In genomic region chr16:59249049-59249448, GRCh38 we compare ENCODE assay signal across 25 cellular contexts.
DNase-seq lines count a peak whose midpoint lies in the region; ATAC-seq, FAIRE-seq and TF ChIP-seq lines count a peak whose summit lies in the region.
"Had no signal": no experiment of that assay in that cellular context is flagged by ENCODE, and none has a peak within 500 bp of the region (broad histone marks: within the 10 kb centered on the region; RNA-seq: fewer than 3 reads in every experiment).

No MANE protein-coding gene starts in this region.

- H3K4me1 Mint-ChIP-seq in Caco-2 (ENCODE audit: low read depth, unreplicated experiment), result no peaks in the 10 kb centered on the region
- H3K4me1 Mint-ChIP-seq in activated T-helper 1 cell treated with anti-CD3 and anti-CD28 coated beads, Interleukin-12 subunit alpha, Interleukin-12 subunit beta, Interleukin-2, Interleukin-4 antibody, amounts not matched to agents 30 ng/mL and 10 ng/mL and 1 ng/mL, durations not matched to agents 14 hours and 24 hours and 36 hours (ENCODE audit: low read depth), result no peaks in the 10 kb centered on the region
- H3K4me1 Mint-ChIP-seq: memory B cell; stimulated activated memory B cell treated with anti-CD40 and anti-IgM and Interleukin-4, amounts not matched to agents 10 μg/mL and 1 μg/mL and 100 μg/mL, for 72 hours had no signal

- H3K9ac ChIP-seq in NT2/D1 (ENCODE audit: insufficient read length, low read depth), result no peak overlapping the region
- no peak overlapping the region for H3K9ac ChIP-seq in endothelial cell of umbilical vein (replicated peaks; ENCODE audit: extremely low read depth, insufficient read depth, low read length)
- no peak overlapping the region for H3K9ac ChIP-seq in liver (ENCODE audit: low read depth in 1 of 2, low read length in 2 of 2)
- H3K9ac ChIP-seq: BLaER1 had no signal

- no peak overlapping the region for H3K27ac Mint-ChIP-seq in Caco-2 (ENCODE audit: unreplicated experiment)
- H3K27ac Mint-ChIP-seq in activated T-helper 1 cell treated with anti-CD3 and anti-CD28 coated beads, Interleukin-12 subunit alpha, Interleukin-12 subunit beta, Interleukin-2, Interleukin-4 antibody, amounts not matched to agents 30 ng/mL and 10 ng/mL and 1 ng/mL, durations not matched to agents 14 hours and 24 hours and 36 hours, result no peak overlapping the region
- H3K27ac Mint-ChIP-seq: activated CD8-positive, alpha-beta T cell treated with anti-CD3 and anti-CD28 coated beads for 36 hours; memory B cell; stimulated activated memory B cell treated with anti-CD40 and anti-IgM and Interleukin-4, amounts not matched to agents 10 μg/mL and 1 μg/mL and 100 μg/mL, for 72 hours had no signal

- DNase-seq in Caco-2 (peak; percentile 23 to 37), NT2/D1 (ENCODE audit: low read depth, low spot score) (peak; percentile 28), endothelial cell of umbilical vein (ENCODE audit: low read depth, low spot score) (peak; percentile 9), NCI-H2107 treated with DMSO at 0.1 percent for 48 hours (lab: John Stamatoyannopoulos, UW; ENCODE audit: unreplicated experiment) (no peak), hepatic stellate cell (ENCODE audit: low spot score) (no peak)
- DNase-seq in activated T-helper 1 cell treated with anti-CD3 and anti-CD28 coated beads, Interleukin-12 subunit alpha, Interleukin-12 subunit beta, Interleukin-2, Interleukin-4 antibody, amounts not matched to agents 30 ng/mL and 10 ng/mL and 1 ng/mL, durations not matched to agents 14 hours and 24 hours and 36 hours (ENCODE audit: low spot score), result no peak
- DNase-seq: activated CD4-positive, alpha-beta T cell treated with anti-CD3 and anti-CD28 coated beads for 1 hour; activated CD8-positive, alpha-beta T cell treated with anti-CD3 and anti-CD28 coated beads for 36 hours; activated gamma-delta T cell; effector CD4-positive, alpha-beta T cell; foreskin melanocyte; Kasumi-1; NCI-H2029; Peyer's patch; stimulated activated CD4-positive, alpha-beta T cell treated with anti-CD3 and anti-CD28 coated beads, Interleukin-2, amount 100 ng/mL, for 48 hours; T-helper 1 cell; uterus had no signal

- H3K36me3 Mint-ChIP-seq in Caco-2 (ENCODE audit: insufficient read depth, unreplicated experiment), result no peaks in the 10 kb centered on the region
- no peaks in the 10 kb centered on the region for H3K36me3 Mint-ChIP-seq in activated T-helper 1 cell treated with anti-CD3 and anti-CD28 coated beads, Interleukin-12 subunit alpha, Interleukin-12 subunit beta, Interleukin-2, Interleukin-4 antibody, amounts not matched to agents 30 ng/mL and 10 ng/mL and 1 ng/mL, durations not matched to agents 14 hours and 24 hours and 36 hours (ENCODE audit: low read depth)
- H3K36me3 Mint-ChIP-seq: memory B cell; stimulated activated memory B cell treated with anti-CD40 and anti-IgM and Interleukin-4, amounts not matched to agents 10 μg/mL and 1 μg/mL and 100 μg/mL, for 72 hours had no signal

- POLR2A ChIA-PET in Caco-2 (lab: Charles Lee) (no interaction called here), endothelial cell of umbilical vein (lab: Charles Lee) (no interaction called here)

- no peaks in the 10 kb centered on the region for H3K27me3 Mint-ChIP-seq in Caco-2 (ENCODE audit: insufficient read depth, unreplicated experiment)
- no peaks in the 10 kb centered on the region for H3K27me3 Mint-ChIP-seq in activated T-helper 1 cell treated with anti-CD3 and anti-CD28 coated beads, Interleukin-12 subunit alpha, Interleukin-12 subunit beta, Interleukin-2, Interleukin-4 antibody, amounts not matched to agents 30 ng/mL and 10 ng/mL and 1 ng/mL, durations not matched to agents 14 hours and 24 hours and 36 hours (ENCODE audit: insufficient read depth)
- H3K27me3 Mint-ChIP-seq: activated CD8-positive, alpha-beta T cell treated with anti-CD3 and anti-CD28 coated beads for 36 hours; memory B cell; stimulated activated memory B cell treated with anti-CD40 and anti-IgM and Interleukin-4, amounts not matched to agents 10 μg/mL and 1 μg/mL and 100 μg/mL, for 72 hours had no signal

- BruUV-seq in Caco-2 (replicated peaks; lab: Mats Ljungman, UMichigan), result no TSS peak
- BruUV-seq in endothelial cell of umbilical vein (replicated peaks; lab: Mats Ljungman, UMichigan), result no TSS peak

- no peak overlapping the region for H3K4me2 ChIP-seq in endothelial cell of umbilical vein (ENCODE audit: insufficient read depth, low read length)
- H3K4me2 ChIP-seq: BLaER1 had no signal

- H3K36me3 ChIP-seq in Caco-2 (ENCODE audit: control insufficient read depth, insufficient read depth, low read length), result no peaks in the 10 kb centered on the region
- no peaks in the 10 kb centered on the region for H3K36me3 ChIP-seq in NT2/D1 (ENCODE audit: insufficient read depth, insufficient read length, low read length)
- no peaks in the 10 kb centered on the region for H3K36me3 ChIP-seq in endothelial cell of umbilical vein (ENCODE audit: control insufficient read depth in 2 of 2, extremely low read depth in 1 of 2, insufficient read depth in 2 of 2, low read length in 2 of 2)
- H3K36me3 ChIP-seq in liver (ENCODE audit: control insufficient read depth in 4 of 4, insufficient read depth in 3 of 4, low read depth in 1 of 4, low read length in 3 of 4), result no peaks in the 10 kb centered on the region
- H3K36me3 ChIP-seq: BLaER1, Peyer's patch, SJSA1, uterus had no signal

- H3K9me1 ChIP-seq in endothelial cell of umbilical vein (replicated peaks; ENCODE audit: control insufficient read depth, extremely low read depth, insufficient read depth, low read length), result no peaks in the 10 kb centered on the region

- H3K79me2 ChIP-seq in endothelial cell of umbilical vein (ENCODE audit: control insufficient read depth, insufficient read depth, low read length), result no peaks in the 10 kb centered on the region

- dilution Hi-C loops in endothelial cell of umbilical vein (cut with MboI; ENCODE audit: extremely low pct_ligation_motif_present, low sequenced_read_pairs), result no loop called here

- H3K27ac ChIP-seq in endothelial cell of umbilical vein (ENCODE audit: insufficient read depth, low read depth, low read length) (no peak overlapping the region), liver (ENCODE audit: low read depth in 1 of 2, low read length in 2 of 2) (no peak overlapping the region)
- H3K27ac ChIP-seq: BLaER1, Peyer's patch, SJSA1, uterus had no signal

- no peak for FAIRE-seq in endothelial cell of umbilical vein (lab: Jason Lieb, UNC)
- FAIRE-seq: GM12891 had no signal

- intact Hi-C loops in Caco-2 (cut with micrococcal nuclease; ENCODE audit: unreplicated experiment) (loop anchor here (1.0 kb wide), 1 partner anchor 435 kb away; no protein-coding TSS in a partner anchor), endothelial cell of umbilical vein (cut with micrococcal nuclease) (loop anchor here (2.0 kb wide), 1 partner anchor 56 kb away; no protein-coding TSS in a partner anchor)
- intact Hi-C loops in activated T-helper 1 cell treated with anti-CD3 and anti-CD28 coated beads, Interleukin-12 subunit alpha, Interleukin-12 subunit beta, Interleukin-2, Interleukin-4 antibody, amounts not matched to agents 30 ng/mL and 10 ng/mL and 1 ng/mL, durations not matched to agents 14 hours and 24 hours and 36 hours (cut with micrococcal nuclease), result no loop called here

- H2AFZ ChIP-seq in endothelial cell of umbilical vein (ENCODE audit: low read depth, low read length), result no peak overlapping the region

- no peak for TF ChIP-seq CTCF in Caco-2 (IDR thresholded peaks at IDR 0.05; ENCODE audit: insufficient read depth in 1 of 2, low read depth in 1 of 2, low read length in 1 of 2, severe bottlenecking in 1 of 2, unreplicated experiment in 1 of 2)
- no peak for TF ChIP-seq CTCF in endothelial cell of umbilical vein (IDR thresholded peaks at IDR 0.05; ENCODE audit: extremely low read depth in 1 of 2, insufficient read depth in 1 of 2, low read depth in 1 of 2, low read length in 2 of 2)
- peak; percentile 24 for TF ChIP-seq CTCF in liver (IDR thresholded peaks at IDR 0.05; ENCODE audit: low read depth, low read length, missing input control)

- peak; percentile 73 to 83 for TF ChIP-seq RAD21 in liver (IDR thresholded peaks at IDR 0.05)

- no peaks in the 10 kb centered on the region for H4K20me1 ChIP-seq in endothelial cell of umbilical vein (replicated peaks; ENCODE audit: control insufficient read depth, extremely low read depth, insufficient read depth, low read length)
- H4K20me1 ChIP-seq: BLaER1 had no signal

- H3K27me3 ChIP-seq in Caco-2 (replicated peaks; ENCODE audit: control insufficient read depth, insufficient read depth, low read length) (no peaks in the 10 kb centered on the region; the same call in 1 of the 2 replicates), NT2/D1 (ENCODE audit: insufficient read depth, insufficient read length) (no peaks in the 10 kb centered on the region), endothelial cell of umbilical vein (ENCODE audit: control insufficient read depth in 2 of 2, insufficient read depth in 2 of 2, low read length in 2 of 2) (no peaks in the 10 kb centered on the region), liver (ENCODE audit: control insufficient read depth in 4 of 4, insufficient read depth in 4 of 4, low read length in 3 of 4) (no peaks in the 10 kb centered on the region)
- H3K27me3 ChIP-seq: BLaER1, Peyer's patch, SJSA1, uterus had no signal

- H3K9me3 ChIP-seq in Caco-2 (no peaks in the 10 kb centered on the region), NT2/D1 (ENCODE audit: insufficient read depth, low read length) (no peaks in the 10 kb centered on the region; the same call in 1 of the 2 replicates), endothelial cell of umbilical vein (replicated peaks; ENCODE audit: control insufficient read depth, insufficient read depth, low read length) (no peaks in the 10 kb centered on the region), liver (ENCODE audit: control insufficient read depth in 4 of 4, low read length in 3 of 4) (no peaks in the 10 kb centered on the region)
- H3K9me3 ChIP-seq: BLaER1, Peyer's patch, SJSA1, uterus had no signal

- no peaks in the 10 kb centered on the region for H3K4me1 ChIP-seq in Caco-2
- H3K4me1 ChIP-seq in NT2/D1 (ENCODE audit: insufficient read depth, insufficient read length), result no peaks in the 10 kb centered on the region
- H3K4me1 ChIP-seq in endothelial cell of umbilical vein (ENCODE audit: control insufficient read depth, extremely low read depth, insufficient read depth, low read length), result no peaks in the 10 kb centered on the region
- no peaks in the 10 kb centered on the region for H3K4me1 ChIP-seq in liver (ENCODE audit: control insufficient read depth in 4 of 4, insufficient read depth in 4 of 4, low read length in 3 of 4)
- H3K4me1 ChIP-seq: BLaER1, Peyer's patch, SJSA1, uterus had no signal

- TF ChIP-seq POLR2A in endothelial cell of umbilical vein (IDR thresholded peaks at IDR 0.05; ENCODE audit: low read depth, low read length), result no peak

- WGBS in liver, result 34% methylated on average over 5 of the region's 5 CpGs

- CTCF ChIA-PET in Caco-2 (lab: Charles Lee) (interaction anchor here (0.8 kb wide), 1 partner anchor 435 kb away, joined by 3 read pairs; no protein-coding TSS in a partner anchor), endothelial cell of umbilical vein (lab: Charles Lee) (interaction anchor here (0.8 to 1.5 kb wide), 5 partner anchors 8 to 435 kb away, joined by 3 to 10 read pairs (median 6); no protein-coding TSS in a partner anchor)

- no peak overlapping the region for H3K4me3 Mint-ChIP-seq in Caco-2 (ENCODE audit: unreplicated experiment)
- H3K4me3 Mint-ChIP-seq in activated T-helper 1 cell treated with anti-CD3 and anti-CD28 coated beads, Interleukin-12 subunit alpha, Interleukin-12 subunit beta, Interleukin-2, Interleukin-4 antibody, amounts not matched to agents 30 ng/mL and 10 ng/mL and 1 ng/mL, durations not matched to agents 14 hours and 24 hours and 36 hours, result no peak overlapping the region
- H3K4me3 Mint-ChIP-seq: activated CD8-positive, alpha-beta T cell treated with anti-CD3 and anti-CD28 coated beads for 36 hours; memory B cell; stimulated activated memory B cell treated with anti-CD40 and anti-IgM and Interleukin-4, amounts not matched to agents 10 μg/mL and 1 μg/mL and 100 μg/mL, for 72 hours had no signal

- no peak for ATAC-seq in HG03439 (IDR thresholded peaks at IDR 0.05; ENCODE audit: unreplicated experiment)
- ATAC-seq: activated CD8-positive, alpha-beta T cell treated with anti-CD3 and anti-CD28 coated beads for 36 hours; esophagus mucosa; stimulated activated memory B cell treated with anti-CD40 and anti-IgM and Interleukin-4, amounts not matched to agents 10 μg/mL and 1 μg/mL and 100 μg/mL, for 72 hours had no signal

- H3K4me3 ChIP-seq in Caco-2 (ENCODE audit: low read depth, low read length) (no peak overlapping the region), NT2/D1 (ENCODE audit: insufficient read length, low read depth) (no peak overlapping the region), endothelial cell of umbilical vein (replicated peaks in 1 of 3; ENCODE audit: insufficient read depth in 1 of 3, low read depth in 1 of 3, low read length in 3 of 3) (no peak overlapping the region), liver (ENCODE audit: low read depth in 1 of 3, low read length in 3 of 3) (no peak overlapping the region)
- H3K4me3 ChIP-seq: BLaER1, Peyer's patch, SJSA1, uterus had no signal

- no peaks in the 10 kb centered on the region for H3K9me3 Mint-ChIP-seq in Caco-2 (ENCODE audit: unreplicated experiment)
- no peaks in the 10 kb centered on the region for H3K9me3 Mint-ChIP-seq in activated T-helper 1 cell treated with anti-CD3 and anti-CD28 coated beads, Interleukin-12 subunit alpha, Interleukin-12 subunit beta, Interleukin-2, Interleukin-4 antibody, amounts not matched to agents 30 ng/mL and 10 ng/mL and 1 ng/mL, durations not matched to agents 14 hours and 24 hours and 36 hours
- H3K9me3 Mint-ChIP-seq: activated CD8-positive, alpha-beta T cell treated with anti-CD3 and anti-CD28 coated beads for 36 hours; memory B cell; stimulated activated memory B cell treated with anti-CD40 and anti-IgM and Interleukin-4, amounts not matched to agents 10 μg/mL and 1 μg/mL and 100 μg/mL, for 72 hours had no signal

Comparison
In these comparisons a context has a peak if more than half of its experiments do, and no peak if none do; other contexts are left out.
1. DNase-seq: peak in Caco-2 (2 of 2), NT2/D1 (single experiment) and endothelial cell of umbilical vein (single experiment); none in activated T-helper 1 cell treated with anti-CD3 and anti-CD28 coated beads, Interleukin-12 subunit alpha, Interleukin-12 subunit beta, Interleukin-2, Interleukin-4 antibody, amounts not matched to agents 30 ng/mL and 10 ng/mL and 1 ng/mL, durations not matched to agents 14 hours and 24 hours and 36 hours (single experiment), NCI-H2107 treated with DMSO at 0.1 percent for 48 hours (single experiment) and hepatic stellate cell (single experiment).